In the genomic region with DNA sequence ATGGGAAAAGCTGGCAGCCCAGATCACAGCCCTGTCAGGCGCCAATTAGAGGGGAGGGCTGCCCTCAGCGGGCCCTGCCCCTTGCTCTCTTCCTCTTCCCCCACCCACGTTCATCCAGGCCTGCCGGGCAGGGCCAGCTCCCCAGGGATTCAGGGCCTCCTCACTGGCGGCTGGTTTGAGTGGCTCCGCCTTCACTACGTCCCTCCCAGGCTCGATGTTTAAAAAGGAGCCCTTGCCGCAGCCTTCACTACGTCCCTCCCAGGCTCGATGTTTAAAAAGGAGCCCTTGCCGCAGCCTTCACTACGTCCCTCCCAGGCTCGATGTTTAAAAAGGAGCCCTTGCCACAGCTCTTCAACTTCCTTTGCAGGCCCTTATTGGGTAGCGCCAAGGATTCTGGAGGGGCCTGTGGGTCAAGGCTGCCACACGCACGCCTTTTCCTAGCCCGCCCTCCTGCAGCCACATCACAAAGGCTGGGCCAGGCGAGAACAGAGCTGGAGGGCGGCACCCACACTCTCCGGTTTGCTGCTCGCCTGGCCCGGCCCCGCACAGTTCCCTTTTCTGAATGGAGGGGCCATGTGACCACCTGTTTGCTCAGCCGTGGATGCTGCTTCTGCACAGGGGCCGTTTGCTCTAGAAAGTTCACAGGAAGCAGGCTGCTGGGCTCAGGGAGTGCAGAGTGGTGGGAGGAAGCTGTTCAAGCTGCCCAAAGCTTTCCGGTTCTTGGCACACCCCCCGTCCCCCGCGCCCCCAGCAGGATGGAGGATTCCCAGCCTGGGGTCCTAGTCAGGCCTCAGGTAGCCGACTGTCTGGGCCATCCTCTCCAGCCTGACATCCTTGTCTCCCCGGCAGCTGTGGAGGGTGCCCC, we compare ENCODE assay signal across 8 cellular contexts. TPM values are rescaled to one million over a fixed set of nuclear protein-coding genes. Genes with fewer than 3 reads are reported as not detected.
DNase-seq lines count a peak whose midpoint lies in the region; ATAC-seq and TF ChIP-seq lines count a peak whose summit lies in the region.

No MANE protein-coding gene starts in this region.

- H3K4me1 Mint-ChIP-seq in activated B cell treated with CpG ODN at 0.5 μM for 24 hours, result peaks cover 38% of the 10 kb centered on the region

- peak overlapping the region; percentile 76 to 86 for H3K27ac ChIP-seq in left lung

- CTCF ChIA-PET in activated B cell treated with CpG ODN at 0.5 μM for 24 hours (lab: Charles Lee), result interaction anchor here (0.8 to 2.8 kb wide), 5 partner anchors 16 to 55 kb away, joined by 4 to 14 read pairs (median 6); partner anchors contain the start of gene GID8

- H3K27me3 Mint-ChIP-seq in activated B cell treated with CpG ODN at 0.5 μM for 24 hours, result no peaks in the 10 kb centered on the region

- H3K9me3 ChIP-seq in left lung, result no peaks in the 10 kb centered on the region

- H3K4me3 ChIP-seq in GM12875 (ENCODE audit: low read depth, low read length), result peak overlapping the region; percentile 66
- peak overlapping the region; percentile 45 for H3K4me3 ChIP-seq in choroid plexus epithelial cell (ENCODE audit: low read depth, low read length)
- peak overlapping the region; percentile 16 to 47 for H3K4me3 ChIP-seq in left lung

- no peak for TF ChIP-seq CTCF in GM12875 (IDR thresholded peaks at IDR 0.05; ENCODE audit: borderline replicate concordance, insufficient read depth, low read depth, low read length)
- no peak for TF ChIP-seq CTCF in activated B cell treated with CpG ODN at 0.5 μM for 24 hours (IDR thresholded peaks at IDR 0.05)
- no peak for TF ChIP-seq CTCF in choroid plexus epithelial cell (conservative IDR thresholded peaks at IDR 0.05; ENCODE audit: low read depth, low read length)
- TF ChIP-seq CTCF in left lung (IDR thresholded peaks at IDR 0.05), result no peak

- H3K36me3 ChIP-seq in left lung, result peaks cover 0 to 32% of the 10 kb centered on the region in 2 donors

- peaks cover 17 to 38% of the 10 kb centered on the region in 2 donors for H3K4me1 ChIP-seq in left lung

- intact Hi-C loops in activated B cell treated with CpG ODN at 0.5 μM for 24 hours (cut with micrococcal nuclease), result loop anchor here (1.0 to 10.0 kb wide), 6 partner anchors 16 to 92 kb away; partner anchors contain the start of genes DIDO1 and GID8
- intact Hi-C loops in left lung (cut with DNase I), result no loop called here

- H3K4me3 Mint-ChIP-seq in activated B cell treated with CpG ODN at 0.5 μM for 24 hours, result peak overlapping the region; percentile 86

- H3K27ac Mint-ChIP-seq in activated B cell treated with CpG ODN at 0.5 μM for 24 hours, result peak overlapping the region; percentile 96

- H3K27me3 ChIP-seq in left lung, result no peaks in the 10 kb centered on the region

- H3K36me3 Mint-ChIP-seq in activated B cell treated with CpG ODN at 0.5 μM for 24 hours (ENCODE audit: low read depth), result peaks cover 29% of the 10 kb centered on the region

- no peaks in the 10 kb centered on the region for H3K9me3 Mint-ChIP-seq in activated B cell treated with CpG ODN at 0.5 μM for 24 hours

- DNase-seq in NCI-H1105 treated with DMSO at 0.1 percent for 48 hours (lab: John Stamatoyannopoulos, UW), result peak; percentile 87
- peak; percentile 76 for DNase-seq in activated B cell treated with CpG ODN at 0.5 μM for 24 hours
- DNase-seq in choroid plexus epithelial cell (ENCODE audit: low read depth), result peak; percentile 71
- DNase-seq in left lung, result peak; percentile 90 to 91
- peak; percentile 35 to 38 for DNase-seq in stimulated activated CD8-positive, alpha-beta memory T cell treated with anti-CD3 and anti-CD28 coated beads, Interleukin-15, amount 100 ng/mL, for 4 hours (ENCODE audit: low read depth in 2 of 2)
- DNase-seq in middle frontal gyrus (ENCODE audit: extremely low spot score, low spot score), result no peak

- ATAC-seq in HG02571 (IDR thresholded peaks at IDR 0.05; ENCODE audit: unreplicated experiment), result peak; percentile 43
- ATAC-seq in activated B cell treated with CpG ODN at 0.5 μM for 24 hours (ENCODE audit: low read depth), result peak; percentile 87
- peak; percentile 85 for ATAC-seq in left lung

- POLR2A ChIA-PET in activated B cell treated with CpG ODN at 0.5 μM for 24 hours (lab: Charles Lee), result interaction anchor here (0.5 to 3.3 kb wide), 18 partner anchors 10 to 993 kb away, joined by 3 to 59 read pairs (median 5); partner anchors contain the start of genes DIDO1, GID8, HELZ2 and LSM14B

RNA-seq across cellular contexts. Expression of gene SLC17A9, which starts 1.6 kb away (rescaled TPM):
- 45.0 and 47.6 TPM in 2 replicates for total RNA-seq in activated B cell treated with CpG ODN at 0.5 μM for 24 hours
- 10 to 100 TPM; 16.1 to 18.1 TPM for total RNA-seq in left lung

RNA-seq across cellular contexts. Expression of gene GID8, which starts 16.1 kb away (rescaled TPM):
- total RNA-seq in activated B cell treated with CpG ODN at 0.5 μM for 24 hours, result 40.9 and 43.1 TPM in 2 replicates
- total RNA-seq in left lung, result 10 to 100 TPM; 24.5 to 25.4 TPM

RNA-seq across cellular contexts. Expression of gene DIDO1, which starts 27.8 kb away (rescaled TPM):
- total RNA-seq in activated B cell treated with CpG ODN at 0.5 μM for 24 hours (79.2 and 89.1 TPM in 2 replicates), left lung (10 to 100 TPM; 38.1 to 45.7 TPM)

RNA-seq across cellular contexts. Expression of gene BHLHE23, which starts 52.7 kb away (rescaled TPM):
- total RNA-seq in activated B cell treated with CpG ODN at 0.5 μM for 24 hours (not detected in 2 replicates), left lung (not detected)
